Comparison of ENCODE assay signal across 1 cellular context in the genomic region with DNA sequence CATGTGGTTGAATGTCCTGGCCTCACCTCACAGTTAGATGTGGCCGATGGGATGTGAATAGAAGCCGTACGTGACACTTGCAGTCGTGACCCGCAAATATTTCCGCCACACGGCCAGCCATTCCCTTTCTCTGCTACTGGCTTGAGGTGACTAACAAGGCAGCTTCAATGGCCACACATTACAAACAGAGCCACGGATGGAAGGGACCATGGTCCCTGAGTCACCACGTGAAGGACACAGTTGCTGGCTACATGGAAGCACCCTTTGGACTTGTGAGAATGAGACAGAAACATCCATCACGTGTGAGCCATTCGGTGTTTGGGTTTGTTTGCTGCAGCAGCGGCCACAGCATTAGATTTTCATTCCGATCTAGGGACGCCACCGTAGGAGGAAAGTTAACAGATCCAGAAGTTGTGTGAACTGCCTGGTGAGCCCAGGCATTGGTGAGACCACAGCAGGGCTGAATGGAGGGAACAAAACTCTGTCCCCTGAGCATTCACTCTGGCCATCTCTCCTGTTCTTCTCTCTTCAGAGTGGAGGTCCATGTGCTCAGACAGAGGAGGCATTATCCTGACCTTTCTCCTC.
TF ChIP-seq lines count a peak whose summit lies in the region.

No MANE protein-coding gene starts in this region.

TF ChIP-seq in HepG2, 621 proteins besides CTCF, POLR2A, EP300 and RAD21 (continued from another document and continues in another):
- TF ChIP-seq GRHL1 (CRISPR knock-in tag; conservative IDR thresholded peaks at IDR 0.05) (no peak), ARID4A (CRISPR knock-in tag; IDR thresholded peaks at IDR 0.05; ENCODE audit: borderline replicate concordance) (peak; percentile 40; the same call in 1 of the 2 replicates), ZNF879 (CRISPR knock-in tag; IDR thresholded peaks at IDR 0.05) (no peak), GZF1 (CRISPR knock-in tag; IDR thresholded peaks at IDR 0.05) (0 out of 2 replicates have a peak, but pooled peaks have one; percentile 54), HES4 (CRISPR knock-in tag; IDR thresholded peaks at IDR 0.05; ENCODE audit: borderline replicate concordance) (peak; percentile 79; the same call in 1 of the 2 replicates), MTA1 (CRISPR knock-in tag; IDR thresholded peaks at IDR 0.05; ENCODE audit: borderline replicate concordance) (no peak), ZEB1 (IDR thresholded peaks at IDR 0.05; ENCODE audit: insufficient replicate concordance, low read depth) (no peak), ZNF746 (CRISPR knock-in tag; IDR thresholded peaks at IDR 0.05) (0 out of 2 replicates have a peak, but pooled peaks have one; percentile 26), HNRNPL (IDR thresholded peaks at IDR 0.05; ENCODE audit: low read depth, low read length) (no peak), SNAI1 (CRISPR knock-in tag; IDR thresholded peaks at IDR 0.05; ENCODE audit: borderline replicate concordance) (no peak), MBD4 (IDR thresholded peaks at IDR 0.05; ENCODE audit: borderline replicate concordance, low read length) (no peak), PCBP2 (optimal IDR thresholded peaks at IDR 0.05; ENCODE audit: low read depth, low read length, poor library complexity, severe bottlenecking) (no peak), MAZ (IDR thresholded peaks at IDR 0.05; ENCODE audit: borderline replicate concordance, low read depth, low read length) (no peak), MAZ (CRISPR knock-in tag; IDR thresholded peaks at IDR 0.05; ENCODE audit: low read depth) (no peak), FUBP1 (CRISPR knock-in tag; IDR thresholded peaks at IDR 0.05; ENCODE audit: borderline replicate concordance) (no peak), ZNF468 (CRISPR knock-in tag; IDR thresholded peaks at IDR 0.05) (no peak), ZNF724P (CRISPR knock-in tag; IDR thresholded peaks at IDR 0.05; ENCODE audit: borderline replicate concordance) (no peak), MIXL1 (CRISPR knock-in tag; IDR thresholded peaks at IDR 0.05) (peak; percentile 84), ELF3 (CRISPR knock-in tag; IDR thresholded peaks at IDR 0.05) (peak; percentile 56), YY1 (IDR thresholded peaks at IDR 0.05; ENCODE audit: insufficient read depth, insufficient replicate concordance, low read depth, low read length) (no peak), GLMP (CRISPR knock-in tag; IDR thresholded peaks at IDR 0.05; ENCODE audit: borderline replicate concordance) (no peak; the same call in 1 of the 2 replicates), GFI1 (CRISPR knock-in tag; IDR thresholded peaks at IDR 0.05; ENCODE audit: borderline replicate concordance) (no peak), ZNF143 (CRISPR knock-in tag; IDR thresholded peaks at IDR 0.05) (no peak), CC2D1A (CRISPR knock-in tag; IDR thresholded peaks at IDR 0.05) (no peak), PHF21A (CRISPR knock-in tag; IDR thresholded peaks at IDR 0.05) (no peak), SRF (IDR thresholded peaks at IDR 0.05; ENCODE audit: low read depth, low read length) (no peak), SOX13 (IDR thresholded peaks at IDR 0.05) (no peak), SOX13 (CRISPR knock-in tag; conservative IDR thresholded peaks at IDR 0.05 in 1 of 2, IDR thresholded peaks at IDR 0.05 in 1 of 2) (peak in 1 of 2 experiments; percentile 62; a peak in 1 of 4 replicates), SUZ12 (IDR thresholded peaks at IDR 0.05; ENCODE audit: low read depth, low read length) (no peak), ZNF639 (CRISPR knock-in tag; conservative IDR thresholded peaks at IDR 0.05) (no peak), MYPOP (CRISPR knock-in tag; IDR thresholded peaks at IDR 0.05) (0 out of 2 replicates have a peak, but pooled peaks have one; percentile 39), CCAR2 (optimal IDR thresholded peaks at IDR 0.05; ENCODE audit: low read depth, low read length) (no peak), ZNF567 (CRISPR knock-in tag; IDR thresholded peaks at IDR 0.05; ENCODE audit: borderline replicate concordance) (no peak), ZMYM2 (CRISPR knock-in tag; IDR thresholded peaks at IDR 0.05) (peak; percentile 56; the same call in 1 of the 2 replicates)
- TF ChIP-seq, protein P1, sequence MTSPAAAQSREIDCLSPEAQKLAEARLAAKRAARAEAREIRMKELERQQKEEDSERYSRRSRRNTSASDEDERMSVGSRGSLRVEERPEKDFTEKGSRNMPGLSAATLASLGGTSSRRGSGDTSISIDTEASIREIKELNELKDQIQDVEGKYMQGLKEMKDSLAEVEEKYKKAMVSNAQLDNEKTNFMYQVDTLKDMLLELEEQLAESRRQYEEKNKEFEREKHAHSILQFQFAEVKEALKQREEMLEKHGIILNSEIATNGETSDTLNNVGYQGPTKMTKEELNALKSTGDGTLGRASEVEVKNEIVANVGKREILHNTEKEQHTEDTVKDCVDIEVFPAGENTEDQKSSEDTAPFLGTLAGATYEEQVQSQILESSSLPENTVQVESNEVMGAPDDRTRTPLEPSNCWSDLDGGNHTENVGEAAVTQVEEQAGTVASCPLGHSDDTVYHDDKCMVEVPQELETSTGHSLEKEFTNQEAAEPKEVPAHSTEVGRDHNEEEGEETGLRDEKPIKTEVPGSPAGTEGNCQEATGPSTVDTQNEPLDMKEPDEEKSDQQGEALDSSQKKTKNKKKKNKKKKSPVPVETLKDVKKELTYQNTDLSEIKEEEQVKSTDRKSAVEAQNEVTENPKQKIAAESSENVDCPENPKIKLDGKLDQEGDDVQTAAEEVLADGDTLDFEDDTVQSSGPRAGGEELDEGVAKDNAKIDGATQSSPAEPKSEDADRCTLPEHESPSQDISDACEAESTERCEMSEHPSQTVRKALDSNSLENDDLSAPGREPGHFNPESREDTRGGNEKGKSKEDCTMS (CRISPR knock-in tag; conservative IDR thresholded peaks at IDR 0.05): no peak
- TF ChIP-seq, protein P2, sequence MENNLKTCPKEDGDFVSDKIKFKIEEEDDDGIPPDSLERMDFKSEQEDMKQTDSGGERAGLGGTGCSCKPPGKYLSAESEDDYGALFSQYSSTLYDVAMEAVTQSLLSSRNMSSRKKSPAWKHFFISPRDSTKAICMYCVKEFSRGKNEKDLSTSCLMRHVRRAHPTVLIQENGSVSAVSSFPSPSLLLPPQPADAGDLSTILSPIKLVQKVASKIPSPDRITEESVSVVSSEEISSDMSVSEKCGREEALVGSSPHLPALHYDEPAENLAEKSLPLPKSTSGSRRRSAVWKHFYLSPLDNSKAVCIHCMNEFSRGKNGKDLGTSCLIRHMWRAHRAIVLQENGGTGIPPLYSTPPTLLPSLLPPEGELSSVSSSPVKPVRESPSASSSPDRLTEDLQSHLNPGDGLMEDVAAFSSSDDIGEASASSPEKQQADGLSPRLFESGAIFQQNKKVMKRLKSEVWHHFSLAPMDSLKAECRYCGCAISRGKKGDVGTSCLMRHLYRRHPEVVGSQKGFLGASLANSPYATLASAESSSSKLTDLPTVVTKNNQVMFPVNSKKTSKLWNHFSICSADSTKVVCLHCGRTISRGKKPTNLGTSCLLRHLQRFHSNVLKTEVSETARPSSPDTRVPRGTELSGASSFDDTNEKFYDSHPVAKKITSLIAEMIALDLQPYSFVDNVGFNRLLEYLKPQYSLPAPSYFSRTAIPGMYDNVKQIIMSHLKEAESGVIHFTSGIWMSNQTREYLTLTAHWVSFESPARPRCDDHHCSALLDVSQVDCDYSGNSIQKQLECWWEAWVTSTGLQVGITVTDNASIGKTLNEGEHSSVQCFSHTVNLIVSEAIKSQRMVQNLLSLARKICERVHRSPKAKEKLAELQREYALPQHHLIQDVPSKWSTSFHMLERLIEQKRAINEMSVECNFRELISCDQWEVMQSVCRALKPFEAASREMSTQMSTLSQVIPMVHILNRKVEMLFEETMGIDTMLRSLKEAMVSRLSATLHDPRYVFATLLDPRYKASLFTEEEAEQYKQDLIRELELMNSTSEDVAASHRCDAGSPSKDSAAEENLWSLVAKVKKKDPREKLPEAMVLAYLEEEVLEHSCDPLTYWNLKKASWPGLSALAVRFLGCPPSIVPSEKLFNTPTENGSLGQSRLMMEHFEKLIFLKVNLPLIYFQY (CRISPR knock-in tag; IDR thresholded peaks at IDR 0.05; ENCODE audit: borderline replicate concordance): no peak
